In genomic region chr10:21655687-21656086, GRCh38 we compare ENCODE assay signal across 8 cellular contexts.
"Had no signal": no experiment of that assay in that cellular context is flagged by ENCODE, and none has a peak within 500 bp of the region (broad histone marks: within the 10 kb centered on the region; RNA-seq: fewer than 3 reads in every experiment).

No MANE protein-coding gene starts in this region.

- H2AFZ ChIP-seq: GM23338 had no signal

- FAIRE-seq: H1, H54 had no signal

- DNase-seq: H9, HFFc6, IMR-90 had no signal

- H3K4me3 ChIP-seq: GM23338 had no signal

- H3K4me2 ChIP-seq: GM23338 had no signal

- ATAC-seq: GM23338, HCT116 had no signal

- H3K27ac ChIP-seq: HL-60 had no signal
